11 cellular contexts compared by ENCODE assay signal in genomic region chr1:2003564-2004131, GRCh38. TPM values are rescaled to one million over a fixed set of nuclear protein-coding genes. Genes with fewer than 3 reads are reported as not detected.
DNase-seq lines count a peak whose midpoint lies in the region; ATAC-seq and TF ChIP-seq lines count a peak whose summit lies in the region.
"Had no signal": no experiment of that assay in that cellular context is flagged by ENCODE, and none has a peak within 500 bp of the region (broad histone marks: within the 10 kb centered on the region; RNA-seq: fewer than 3 reads in every experiment).

CFAP74 (minus strand) TSS chr1:2003786; CDS start chr1:1990956, 12,830 bp downstream.

- H3K36me3 Mint-ChIP-seq in activated T-helper 1 cell treated with anti-CD3 and anti-CD28 coated beads, Interleukin-12 subunit alpha, Interleukin-12 subunit beta, Interleukin-2, Interleukin-4 antibody, amounts not matched to agents 30 ng/mL and 10 ng/mL and 1 ng/mL, durations not matched to agents 14 hours and 24 hours and 36 hours (ENCODE audit: low read depth): no peaks in the 10 kb centered on the region
- H3K36me3 Mint-ChIP-seq: activated naive CD4-positive, alpha-beta T cell treated with anti-CD3 and anti-CD28 coated beads, Interleukin-2, amount 50 U/mL, for 72 hours had no signal

- TF ChIP-seq CTCF in choroid plexus epithelial cell (conservative IDR thresholded peaks at IDR 0.05; ENCODE audit: low read depth, low read length): no peak

- ATAC-seq in GM21786 (IDR thresholded peaks at IDR 0.05; ENCODE audit: unreplicated experiment): no peak

- intact Hi-C loops in activated T-helper 1 cell treated with anti-CD3 and anti-CD28 coated beads, Interleukin-12 subunit alpha, Interleukin-12 subunit beta, Interleukin-2, Interleukin-4 antibody, amounts not matched to agents 30 ng/mL and 10 ng/mL and 1 ng/mL, durations not matched to agents 14 hours and 24 hours and 36 hours (cut with micrococcal nuclease): no loop called here

- TF ChIP-seq EP300 in Ishikawa (IDR thresholded peaks at IDR 0.05; ENCODE audit: borderline replicate concordance): peak; percentile 67; the same call in 1 of the 2 replicates

- H3K27ac Mint-ChIP-seq in activated T-helper 1 cell treated with anti-CD3 and anti-CD28 coated beads, Interleukin-12 subunit alpha, Interleukin-12 subunit beta, Interleukin-2, Interleukin-4 antibody, amounts not matched to agents 30 ng/mL and 10 ng/mL and 1 ng/mL, durations not matched to agents 14 hours and 24 hours and 36 hours: no peak within 1 kb of the TSS
- H3K27ac Mint-ChIP-seq: activated naive CD4-positive, alpha-beta T cell treated with anti-CD3 and anti-CD28 coated beads, Interleukin-2, amount 50 U/mL, for 72 hours had no signal

- no peaks in the 10 kb centered on the region for H3K4me1 Mint-ChIP-seq in activated T-helper 1 cell treated with anti-CD3 and anti-CD28 coated beads, Interleukin-12 subunit alpha, Interleukin-12 subunit beta, Interleukin-2, Interleukin-4 antibody, amounts not matched to agents 30 ng/mL and 10 ng/mL and 1 ng/mL, durations not matched to agents 14 hours and 24 hours and 36 hours (ENCODE audit: low read depth)

- DNase-seq in COLO668 (lab: John Stamatoyannopoulos, UW; ENCODE audit: unreplicated experiment) (peak; percentile 65), choroid plexus epithelial cell (ENCODE audit: low read depth) (peak; percentile 60), medulla oblongata (ENCODE audit: extremely low spot score) (peak; percentile 25), NOMO-1 (lab: John Stamatoyannopoulos, UW; ENCODE audit: unreplicated experiment in 2 of 2) (no peak), NCI-H2029 treated with DMSO at 0.1 percent for 48 hours (lab: John Stamatoyannopoulos, UW) (no peak)
- DNase-seq in activated T-helper 1 cell treated with anti-CD3 and anti-CD28 coated beads, Interleukin-12 subunit alpha, Interleukin-12 subunit beta, Interleukin-2, Interleukin-4 antibody, amounts not matched to agents 30 ng/mL and 10 ng/mL and 1 ng/mL, durations not matched to agents 14 hours and 24 hours and 36 hours (ENCODE audit: low spot score): no peak
- DNase-seq: MM.1S had no signal

- H3K4me3 Mint-ChIP-seq in activated T-helper 1 cell treated with anti-CD3 and anti-CD28 coated beads, Interleukin-12 subunit alpha, Interleukin-12 subunit beta, Interleukin-2, Interleukin-4 antibody, amounts not matched to agents 30 ng/mL and 10 ng/mL and 1 ng/mL, durations not matched to agents 14 hours and 24 hours and 36 hours: no peak within 1 kb of the TSS

- peaks cover 35% of the 10 kb centered on the region for H3K27me3 Mint-ChIP-seq in activated T-helper 1 cell treated with anti-CD3 and anti-CD28 coated beads, Interleukin-12 subunit alpha, Interleukin-12 subunit beta, Interleukin-2, Interleukin-4 antibody, amounts not matched to agents 30 ng/mL and 10 ng/mL and 1 ng/mL, durations not matched to agents 14 hours and 24 hours and 36 hours (ENCODE audit: insufficient read depth)

- H3K9me3 Mint-ChIP-seq in activated T-helper 1 cell treated with anti-CD3 and anti-CD28 coated beads, Interleukin-12 subunit alpha, Interleukin-12 subunit beta, Interleukin-2, Interleukin-4 antibody, amounts not matched to agents 30 ng/mL and 10 ng/mL and 1 ng/mL, durations not matched to agents 14 hours and 24 hours and 36 hours: no peaks in the 10 kb centered on the region
- H3K9me3 Mint-ChIP-seq: activated naive CD4-positive, alpha-beta T cell treated with anti-CD3 and anti-CD28 coated beads, Interleukin-2, amount 50 U/mL, for 72 hours had no signal

- no peak for TF ChIP-seq RAD21 in Ishikawa (IDR thresholded peaks at IDR 0.05; ENCODE audit: low read depth)

- H3K4me3 ChIP-seq in choroid plexus epithelial cell (ENCODE audit: low read depth, low read length): peak within 1 kb of the TSS; percentile 37

TF ChIP-seq in Ishikawa, 13 proteins besides CTCF, POLR2A, EP300 and RAD21:
- no peak for TF ChIP-seq EGR1 (IDR thresholded peaks at IDR 0.05)
- TF ChIP-seq MAX (IDR thresholded peaks at IDR 0.05): peak; percentile 72
- no peak; the same call in 1 of the 2 replicates for TF ChIP-seq TCF12 (IDR thresholded peaks at IDR 0.05; ENCODE audit: low read depth)
- TF ChIP-seq ZBTB7A (IDR thresholded peaks at IDR 0.05; ENCODE audit: low read depth): no peak

RNA-seq across cellular contexts. Expression of gene CFAP74, which starts in this region (rescaled TPM):
- total RNA-seq in activated T-helper 1 cell treated with anti-CD3 and anti-CD28 coated beads, Interleukin-12 subunit alpha, Interleukin-12 subunit beta, Interleukin-2, Interleukin-4 antibody, amounts not matched to agents 30 ng/mL and 10 ng/mL and 1 ng/mL, durations not matched to agents 14 hours and 24 hours and 36 hours: not detected in 2 replicates
- total RNA-seq: activated naive CD4-positive, alpha-beta T cell treated with anti-CD3 and anti-CD28 coated beads, Interleukin-2, amount 50 U/mL, for 72 hours; pulmonary artery endothelial cell had no signal

Comparison
In these comparisons a context has a peak if more than half of its experiments do, and no peak if none do; other contexts are left out.
1. DNase-seq: peak in COLO668 (single experiment), choroid plexus epithelial cell (single experiment) and medulla oblongata (single experiment); none in NOMO-1 (0 of 2), activated T-helper 1 cell treated with anti-CD3 and anti-CD28 coated beads, Interleukin-12 subunit alpha, Interleukin-12 subunit beta, Interleukin-2, Interleukin-4 antibody, amounts not matched to agents 30 ng/mL and 10 ng/mL and 1 ng/mL, durations not matched to agents 14 hours and 24 hours and 36 hours (single experiment) and NCI-H2029 treated with DMSO at 0.1 percent for 48 hours (single experiment).